Comparison of ENCODE assay signal across 9 cellular contexts in the genomic region with DNA sequence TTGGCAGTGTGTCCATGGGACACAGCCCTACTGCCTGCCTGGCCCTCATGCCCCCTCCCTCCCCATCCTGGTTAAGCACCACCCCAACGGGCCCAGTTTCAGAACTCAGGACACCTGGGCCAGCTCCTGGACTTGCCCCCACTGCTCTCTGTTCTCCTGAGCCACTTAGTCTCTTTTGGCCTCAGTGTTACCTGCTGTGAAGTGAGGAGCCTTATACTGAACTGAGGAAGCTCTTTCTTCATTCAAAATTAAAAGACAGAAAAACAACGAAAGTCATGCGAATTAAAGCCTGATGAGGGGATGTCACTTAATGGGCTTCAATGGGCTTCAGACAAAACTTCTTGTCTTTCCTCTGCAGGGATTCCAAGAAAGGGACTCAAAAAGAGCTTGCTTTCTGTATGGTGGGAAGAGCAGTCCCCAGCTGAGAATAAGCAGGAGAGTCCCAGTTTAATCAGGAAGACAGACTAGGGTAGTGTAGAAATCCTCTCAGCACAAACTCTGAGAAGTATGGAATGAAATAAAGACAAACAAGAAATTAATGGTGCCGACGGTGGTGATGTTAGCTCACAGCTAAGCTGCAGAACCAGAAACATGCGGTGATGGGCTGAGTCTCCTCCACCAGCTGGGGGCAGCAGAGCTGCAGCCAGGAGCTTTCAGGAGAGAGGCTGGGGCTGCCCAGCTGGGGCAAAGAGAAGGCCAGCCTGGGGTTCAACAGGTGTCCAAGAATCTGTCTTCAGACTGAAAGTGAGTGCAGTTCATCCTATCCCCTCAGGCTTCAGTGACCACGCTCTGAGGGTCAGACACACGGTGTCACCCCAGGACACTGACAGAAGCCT.
DNase-seq lines count a peak whose midpoint lies in the region; ATAC-seq and TF ChIP-seq lines count a peak whose summit lies in the region.
"Had no signal": no experiment of that assay in that cellular context is flagged by ENCODE, and none has a peak within 500 bp of the region (broad histone marks: within the 10 kb centered on the region; RNA-seq: fewer than 3 reads in every experiment).

No MANE protein-coding gene starts in this region.

- intact Hi-C loops in dorsolateral prefrontal cortex (cut with DNase I) = loop anchor here in 1 of 2 donors (5.0 kb wide), 1 partner anchor 212 kb away; no protein-coding TSS in a partner anchor

- peaks cover 0 to 3% of the 10 kb centered on the region in 2 donors for H3K27me3 Mint-ChIP-seq in natural killer cell treated with Interleukin-12 subunit alpha and Interleukin-12 subunit beta and Interleukin-15 and Interleukin-18, amount 100 ng/mL, for 72 hours

- no peaks in the 10 kb centered on the region for H3K9me3 Mint-ChIP-seq in natural killer cell treated with Interleukin-12 subunit alpha and Interleukin-12 subunit beta and Interleukin-15 and Interleukin-18, amount 100 ng/mL, for 72 hours

- TF ChIP-seq CTCF in dorsolateral prefrontal cortex (IDR thresholded peaks at IDR 0.05 in 54 of 56, conservative IDR thresholded peaks at IDR 0.05 in 2 of 56; ENCODE audit: low read depth in 1 of 56, partially characterized antibody in 56 of 56) = peak in 54 of 56 donors; percentile 28 to 71 (median 55)

- no peak overlapping the region for H3K4me3 Mint-ChIP-seq in natural killer cell treated with Interleukin-12 subunit alpha and Interleukin-12 subunit beta and Interleukin-15 and Interleukin-18, amount 100 ng/mL, for 72 hours

- H3K27me3 ChIP-seq in dorsolateral prefrontal cortex = peaks cover 0 to 17% (median 0%) of the 10 kb centered on the region in 45 donors

- peaks cover 41 to 42% of the 10 kb centered on the region in 2 donors for H3K4me1 Mint-ChIP-seq in natural killer cell treated with Interleukin-12 subunit alpha and Interleukin-12 subunit beta and Interleukin-15 and Interleukin-18, amount 100 ng/mL, for 72 hours (ENCODE audit: low read depth in 2 of 2)

- H3K27ac ChIP-seq in dorsolateral prefrontal cortex = no peak overlapping the region
- H3K27ac ChIP-seq: SK-N-MC had no signal

- no peak overlapping the region for H3K4me3 ChIP-seq in dorsolateral prefrontal cortex
- H3K4me3 ChIP-seq: SK-N-MC had no signal

- peak; percentile 69 to 73 for ATAC-seq in natural killer cell treated with Interleukin-12 subunit alpha and Interleukin-12 subunit beta and Interleukin-15 and Interleukin-18, amount 100 ng/mL, for 72 hours
- ATAC-seq in HG03521 (IDR thresholded peaks at IDR 0.05; ENCODE audit: unreplicated experiment) = no peak
- no peak for ATAC-seq in HG03571 (IDR thresholded peaks at IDR 0.05; ENCODE audit: unreplicated experiment)

- no peaks in the 10 kb centered on the region for H3K36me3 Mint-ChIP-seq in natural killer cell treated with Interleukin-12 subunit alpha and Interleukin-12 subunit beta and Interleukin-15 and Interleukin-18, amount 100 ng/mL, for 72 hours

- H3K27ac Mint-ChIP-seq in natural killer cell treated with Interleukin-12 subunit alpha and Interleukin-12 subunit beta and Interleukin-15 and Interleukin-18, amount 100 ng/mL, for 72 hours = no peak overlapping the region

- DNase-seq in COR-L47 (lab: John Stamatoyannopoulos, UW) (peak; percentile 16), GM19240 (ENCODE audit: insufficient read length, low spot score) (peak; percentile 33), SW480 (ENCODE audit: low spot score) (peak; percentile 6), dorsolateral prefrontal cortex (peak in 3 of 10 donors; percentile 35 to 52 (median 47)), cerebellar nuclear complex (lab: John Stamatoyannopoulos, UW) (no peak)
- no peak for DNase-seq in natural killer cell treated with Interleukin-12 subunit alpha and Interleukin-12 subunit beta and Interleukin-15 and Interleukin-18, amount 100 ng/mL, for 72 hours (ENCODE audit: low spot score)

Comparison
In these comparisons a context has a peak if more than half of its experiments do, and no peak if none do; other contexts are left out.
1. DNase-seq: peak in COR-L47 (single experiment), GM19240 (single experiment) and SW480 (single experiment); none in natural killer cell treated with Interleukin-12 subunit alpha and Interleukin-12 subunit beta and Interleukin-15 and Interleukin-18, amount 100 ng/mL, for 72 hours (single experiment) and cerebellar nuclear complex (0 of 2).
2. ATAC-seq: peak in natural killer cell treated with Interleukin-12 subunit alpha and Interleukin-12 subunit beta and Interleukin-15 and Interleukin-18, amount 100 ng/mL, for 72 hours (2 of 2); none in HG03521 (single experiment) and HG03571 (single experiment).